Comparison of ENCODE assay signal across 19 cellular contexts in genomic region chr5:133926960-133927615, GRCh38. TPM values are rescaled to one million over a fixed set of nuclear protein-coding genes. Genes with fewer than 3 reads are reported as not detected.
DNase-seq lines count a peak whose midpoint lies in the region; ATAC-seq, FAIRE-seq and TF ChIP-seq lines count a peak whose summit lies in the region.
"Had no signal": no experiment of that assay in that cellular context is flagged by ENCODE, and none has a peak within 500 bp of the region (broad histone marks: within the 10 kb centered on the region; RNA-seq: fewer than 3 reads in every experiment).

No MANE protein-coding gene starts in this region.

- CTCF ChIA-PET in activated CD8-positive, alpha-beta T cell treated with anti-CD3 and anti-CD28 coated beads for 36 hours (lab: Charles Lee) = interaction anchor here (1.2 kb wide), 1 partner anchor 10 kb away, joined by 3 read pairs; no protein-coding TSS in a partner anchor
- CTCF ChIA-PET in activated CD8-positive, alpha-beta T cell treated with anti-CD3 and anti-CD28 coated beads, Interleukin-2, amount 10 ng/mL, durations not matched to agents 7 days and 5 days (lab: Charles Lee) = no interaction called here

- H3K4me3 ChIP-seq in kidney (ENCODE audit: low read length in 2 of 2) (no peak overlapping the region), stomach (no peak overlapping the region)
- H3K4me3 ChIP-seq: lower lobe of right lung had no signal

- no peaks in the 10 kb centered on the region for H3K36me3 ChIP-seq in kidney (ENCODE audit: control insufficient read depth in 1 of 2, insufficient read depth in 2 of 2, low read length in 2 of 2)
- no peaks in the 10 kb centered on the region for H3K36me3 ChIP-seq in stomach
- H3K36me3 ChIP-seq: lower lobe of right lung had no signal

- TF ChIP-seq POLR2A in stomach (IDR thresholded peaks at IDR 0.05) = no peak

- H3K4me3 Mint-ChIP-seq in activated CD8-positive, alpha-beta T cell treated with anti-CD3 and anti-CD28 coated beads for 36 hours = no peak overlapping the region
- no peak overlapping the region for H3K4me3 Mint-ChIP-seq in activated CD8-positive, alpha-beta T cell treated with anti-CD3 and anti-CD28 coated beads, Interleukin-2, amount 10 ng/mL, durations not matched to agents 7 days and 5 days
- no peak overlapping the region for H3K4me3 Mint-ChIP-seq in activated T-cell treated with anti-CD3 and anti-CD28 coated beads, Interleukin-2, amount 50 U/mL, for 4 hours
- H3K4me3 Mint-ChIP-seq: T-cell had no signal

- peak overlapping the region; percentile 35 to 71 for H3K27ac ChIP-seq in kidney (ENCODE audit: low read depth in 2 of 2, low read length in 2 of 2)
- H3K27ac ChIP-seq in stomach = peak overlapping the region in 3 of 5 donors; percentile 18 to 42 (median 28)
- H3K27ac ChIP-seq: lower lobe of right lung had no signal

- POLR2A ChIA-PET in activated CD8-positive, alpha-beta T cell treated with anti-CD3 and anti-CD28 coated beads for 36 hours (lab: Charles Lee) = no interaction called here
- POLR2A ChIA-PET in activated CD8-positive, alpha-beta T cell treated with anti-CD3 and anti-CD28 coated beads, Interleukin-2, amount 10 ng/mL, durations not matched to agents 7 days and 5 days (lab: Charles Lee) = no interaction called here

- no peaks in the 10 kb centered on the region for H3K27me3 Mint-ChIP-seq in activated CD8-positive, alpha-beta T cell treated with anti-CD3 and anti-CD28 coated beads for 36 hours
- peaks cover 6% of the 10 kb centered on the region for H3K27me3 Mint-ChIP-seq in activated CD8-positive, alpha-beta T cell treated with anti-CD3 and anti-CD28 coated beads, Interleukin-2, amount 10 ng/mL, durations not matched to agents 7 days and 5 days (ENCODE audit: low read depth)
- H3K27me3 Mint-ChIP-seq in activated T-cell treated with anti-CD3 and anti-CD28 coated beads, Interleukin-2, amount 50 U/mL, for 4 hours (ENCODE audit: low read depth) = no peaks in the 10 kb centered on the region

- H3K9ac ChIP-seq in kidney (ENCODE audit: low read length in 2 of 2) = peak overlapping the region in 1 of 2 donors; percentile 0

- ATAC-seq in activated CD8-positive, alpha-beta T cell treated with anti-CD3 and anti-CD28 coated beads for 36 hours = no peak
- ATAC-seq in activated CD8-positive, alpha-beta T cell treated with anti-CD3 and anti-CD28 coated beads, Interleukin-2, amount 10 ng/mL, durations not matched to agents 7 days and 5 days = no peak
- ATAC-seq in activated T-cell treated with anti-CD3 and anti-CD28 coated beads, Interleukin-2, amount 50 U/mL, for 4 hours = no peak
- ATAC-seq: lower lobe of right lung, T-cell had no signal

- no peak for TF ChIP-seq EP300 in stomach (IDR thresholded peaks at IDR 0.05)

- FAIRE-seq in kidney (lab: Jason Lieb, UNC) (no peak), RCC 7860 (lab: Jason Lieb, UNC) (no peak)
- FAIRE-seq: GM18507, urothelium cell line had no signal

- no peaks in the 10 kb centered on the region for H3K9me3 ChIP-seq in kidney (ENCODE audit: control insufficient read depth in 1 of 2, low read length in 2 of 2)
- no peaks in the 10 kb centered on the region for H3K9me3 ChIP-seq in stomach
- H3K9me3 ChIP-seq: lower lobe of right lung had no signal

- WGBS in stomach, 5 donors = 23 to 48% (median 35%) methylated on average over 8 of the region's 8 CpGs

- intact Hi-C loops in activated CD8-positive, alpha-beta T cell treated with anti-CD3 and anti-CD28 coated beads for 36 hours (cut with micrococcal nuclease) = no loop called here
- intact Hi-C loops in kidney (cut with DNase I) = no loop called here
- intact Hi-C loops in stomach (cut with DNase I; ENCODE audit: low total_unique reads) = no loop called here

- no peaks in the 10 kb centered on the region for H3K36me3 Mint-ChIP-seq in activated CD8-positive, alpha-beta T cell treated with anti-CD3 and anti-CD28 coated beads for 36 hours (ENCODE audit: low read depth)
- H3K36me3 Mint-ChIP-seq in activated CD8-positive, alpha-beta T cell treated with anti-CD3 and anti-CD28 coated beads, Interleukin-2, amount 10 ng/mL, durations not matched to agents 7 days and 5 days (ENCODE audit: low read depth) = no peaks in the 10 kb centered on the region
- no peaks in the 10 kb centered on the region for H3K36me3 Mint-ChIP-seq in activated T-cell treated with anti-CD3 and anti-CD28 coated beads, Interleukin-2, amount 50 U/mL, for 4 hours (ENCODE audit: insufficient read depth)
- H3K36me3 Mint-ChIP-seq: T-cell had no signal

- H3K4me1 Mint-ChIP-seq in activated CD8-positive, alpha-beta T cell treated with anti-CD3 and anti-CD28 coated beads for 36 hours (ENCODE audit: low read depth) = peaks cover 44% of the 10 kb centered on the region
- peaks cover 16% of the 10 kb centered on the region for H3K4me1 Mint-ChIP-seq in activated CD8-positive, alpha-beta T cell treated with anti-CD3 and anti-CD28 coated beads, Interleukin-2, amount 10 ng/mL, durations not matched to agents 7 days and 5 days (ENCODE audit: low read depth)
- H3K4me1 Mint-ChIP-seq in activated T-cell treated with anti-CD3 and anti-CD28 coated beads, Interleukin-2, amount 50 U/mL, for 4 hours (ENCODE audit: low read depth) = peaks cover 36% of the 10 kb centered on the region

- H3K27ac Mint-ChIP-seq in activated CD8-positive, alpha-beta T cell treated with anti-CD3 and anti-CD28 coated beads for 36 hours = peak overlapping the region; percentile 5
- no peak overlapping the region for H3K27ac Mint-ChIP-seq in activated CD8-positive, alpha-beta T cell treated with anti-CD3 and anti-CD28 coated beads, Interleukin-2, amount 10 ng/mL, durations not matched to agents 7 days and 5 days
- H3K27ac Mint-ChIP-seq: T-cell had no signal

- H3K9me3 Mint-ChIP-seq in activated CD8-positive, alpha-beta T cell treated with anti-CD3 and anti-CD28 coated beads for 36 hours = no peaks in the 10 kb centered on the region
- no peaks in the 10 kb centered on the region for H3K9me3 Mint-ChIP-seq in activated CD8-positive, alpha-beta T cell treated with anti-CD3 and anti-CD28 coated beads, Interleukin-2, amount 10 ng/mL, durations not matched to agents 7 days and 5 days (ENCODE audit: insufficient read depth)
- no peaks in the 10 kb centered on the region for H3K9me3 Mint-ChIP-seq in activated T-cell treated with anti-CD3 and anti-CD28 coated beads, Interleukin-2, amount 50 U/mL, for 4 hours
- H3K9me3 Mint-ChIP-seq: T-cell had no signal

- H3K27me3 ChIP-seq in stomach = no peaks in the 10 kb centered on the region

- TF ChIP-seq CTCF in activated CD8-positive, alpha-beta T cell treated with anti-CD3 and anti-CD28 coated beads for 36 hours (IDR thresholded peaks at IDR 0.05) = no peak
- TF ChIP-seq CTCF in kidney (IDR thresholded peaks at IDR 0.05; ENCODE audit: borderline replicate concordance, extremely low read depth, insufficient read depth) (no peak), stomach (IDR thresholded peaks at IDR 0.05) (no peak)

- H3K4me1 ChIP-seq in kidney (ENCODE audit: control insufficient read depth in 1 of 2, insufficient read depth in 1 of 2, low read depth in 1 of 2, low read length in 2 of 2) (peaks cover 14 to 16% of the 10 kb centered on the region in 2 donors), stomach (peaks cover 7 to 31% (median 12%) of the 10 kb centered on the region in 4 donors)

- no peak for DNase-seq in activated CD8-positive, alpha-beta T cell treated with anti-CD3 and anti-CD28 coated beads for 36 hours
- DNase-seq in activated CD8-positive, alpha-beta T cell treated with anti-CD3 and anti-CD28 coated beads, Interleukin-2, amount 10 ng/mL, durations not matched to agents 7 days and 5 days = no peak
- DNase-seq in NCI-H69 (lab: John Stamatoyannopoulos, UW) (peak; percentile 89), kidney (no peak), stomach (peak; percentile 61), DMS114 treated with DMSO at 0.1 percent for 48 hours (lab: John Stamatoyannopoulos, UW; ENCODE audit: unreplicated experiment) (no peak), RCC 7860 (ENCODE audit: low spot score) (no peak)
- no peak for DNase-seq in activated T-cell treated with anti-CD3 and anti-CD28 coated beads, Interleukin-2, amount 50 U/mL, for 4 hours
- DNase-seq: activated CD4-positive, alpha-beta T cell treated with anti-CD3 and anti-CD28 coated beads for 4 hours; activated naive CD4-positive, alpha-beta T cell treated with Interleukin-2 at 50 U/mL for 16 hours; central memory CD4-positive, alpha-beta T cell; GF-D8; HCEC 1CT; hippocampal formation; lower lobe of right lung; NCI-H1048; T-cell had no signal

RNA-seq across cellular contexts. Expression of gene C5orf15, which starts 41.3 kb away (rescaled TPM):
- 10 to 100 TPM; 27.4 to 30.8 TPM for total RNA-seq in activated CD8-positive, alpha-beta T cell treated with anti-CD3 and anti-CD28 coated beads for 36 hours
- total RNA-seq in activated CD8-positive, alpha-beta T cell treated with anti-CD3 and anti-CD28 coated beads, Interleukin-2, amount 10 ng/mL, durations not matched to agents 7 days and 5 days = 10 to 100 TPM; 19.2 to 21.3 TPM
- total RNA-seq in kidney (43.9 TPM), stomach (10 to 100 TPM in 4 of 5 donors, 1 to 10 TPM in 1; 2.9 to 77.8 (median 31.2) TPM)
- polyA plus RNA-seq in kidney (ENCODE audit: insufficient read depth, low read depth, low replicate concordance) (54.4 TPM), stomach (10 to 100 TPM; 16.9 to 18.2 (median 17.7) TPM)
- 10 to 100 TPM; 26.0 to 31.2 (median 28.6) TPM for total RNA-seq in activated T-cell treated with anti-CD3 and anti-CD28 coated beads, Interleukin-2, amount 50 U/mL, for 4 hours

Comparison
In these comparisons a context has a peak if more than half of its experiments do, and no peak if none do; other contexts are left out.
1. DNase-seq: peak in NCI-H69 (single experiment) and stomach (single experiment); none in activated CD8-positive, alpha-beta T cell treated with anti-CD3 and anti-CD28 coated beads for 36 hours (single experiment), activated CD8-positive, alpha-beta T cell treated with anti-CD3 and anti-CD28 coated beads, Interleukin-2, amount 10 ng/mL, durations not matched to agents 7 days and 5 days (single experiment), kidney (single experiment), activated T-cell treated with anti-CD3 and anti-CD28 coated beads, Interleukin-2, amount 50 U/mL, for 4 hours (single experiment), DMS114 treated with DMSO at 0.1 percent for 48 hours (single experiment) and RCC 7860 (single experiment).